In genomic region chr11:46808804-46809431, GRCh38 we compare ENCODE assay signal across 8 cellular contexts. TPM values are rescaled to one million over a fixed set of nuclear protein-coding genes. Genes with fewer than 3 reads are reported as not detected.
DNase-seq lines count a peak whose midpoint lies in the region; ATAC-seq and TF ChIP-seq lines count a peak whose summit lies in the region.

No MANE protein-coding gene starts in this region.

- intact Hi-C loops in left ventricle myocardium inferior (cut with micrococcal nuclease): no loop called here
- intact Hi-C loops in right cardiac atrium (cut with DNase I): no loop called here
- intact Hi-C loops in OCI-LY7 (cut with micrococcal nuclease; ENCODE audit: unreplicated experiment): no loop called here
- intact Hi-C loops in activated naive CD4-positive, alpha-beta T cell treated with anti-CD3 and anti-CD28 coated beads for 36 hours (cut with micrococcal nuclease): loop anchor here (2.0 kb wide), 1 partner anchor 18 kb away; no protein-coding TSS in a partner anchor

- ATAC-seq in right cardiac atrium (no peak), GM21423 (IDR thresholded peaks at IDR 0.05; ENCODE audit: unreplicated experiment) (no peak)
- ATAC-seq in activated CD8-positive, alpha-beta T cell treated with anti-CD3 and anti-CD28 coated beads, Interleukin-2, amount 10 ng/mL, durations not matched to agents 7 days and 5 days: no peak

- peaks cover 51% of the 10 kb centered on the region for H3K36me3 Mint-ChIP-seq in activated CD8-positive, alpha-beta T cell treated with anti-CD3 and anti-CD28 coated beads, Interleukin-2, amount 10 ng/mL, durations not matched to agents 7 days and 5 days (ENCODE audit: low read depth)
- H3K36me3 Mint-ChIP-seq in activated naive CD4-positive, alpha-beta T cell treated with anti-CD3 and anti-CD28 coated beads for 36 hours (ENCODE audit: low read depth): peaks cover 39% of the 10 kb centered on the region

- peaks cover 20% of the 10 kb centered on the region for H3K4me1 Mint-ChIP-seq in activated CD8-positive, alpha-beta T cell treated with anti-CD3 and anti-CD28 coated beads, Interleukin-2, amount 10 ng/mL, durations not matched to agents 7 days and 5 days (ENCODE audit: low read depth)
- H3K4me1 Mint-ChIP-seq in activated naive CD4-positive, alpha-beta T cell treated with anti-CD3 and anti-CD28 coated beads for 36 hours (ENCODE audit: low read depth): peaks cover 4% of the 10 kb centered on the region

- BruUV-seq in OCI-LY7 (replicated peaks; lab: Mats Ljungman, UMichigan): no TSS peak

- H3K36me3 ChIP-seq in left ventricle myocardium inferior (peaks cover 56% of the 10 kb centered on the region), OCI-LY7 (ENCODE audit: insufficient read depth, low read length) (peaks cover 88% of the 10 kb centered on the region)

- no peaks in the 10 kb centered on the region for H3K27me3 ChIP-seq in left ventricle myocardium inferior (ENCODE audit: low read depth)
- no peaks in the 10 kb centered on the region for H3K27me3 ChIP-seq in right cardiac atrium (ENCODE audit: control insufficient read depth, insufficient read depth)

- H3K4me3 Mint-ChIP-seq in activated CD8-positive, alpha-beta T cell treated with anti-CD3 and anti-CD28 coated beads, Interleukin-2, amount 10 ng/mL, durations not matched to agents 7 days and 5 days: no peak overlapping the region
- no peak overlapping the region for H3K4me3 Mint-ChIP-seq in activated naive CD4-positive, alpha-beta T cell treated with anti-CD3 and anti-CD28 coated beads for 36 hours

- no peaks in the 10 kb centered on the region for H3K4me1 ChIP-seq in left ventricle myocardium inferior
- H3K4me1 ChIP-seq in right cardiac atrium (ENCODE audit: control insufficient read depth, insufficient read depth, low read length): no peaks in the 10 kb centered on the region
- H3K4me1 ChIP-seq in OCI-LY7 (ENCODE audit: insufficient read depth, low read length, poor library complexity, severe bottlenecking): no peaks in the 10 kb centered on the region

- H3K9me2 ChIP-seq in OCI-LY7 (ENCODE audit: insufficient read depth, low read length): no peaks in the 10 kb centered on the region

- H3K27ac Mint-ChIP-seq in activated CD8-positive, alpha-beta T cell treated with anti-CD3 and anti-CD28 coated beads, Interleukin-2, amount 10 ng/mL, durations not matched to agents 7 days and 5 days: no peak overlapping the region
- no peak overlapping the region for H3K27ac Mint-ChIP-seq in activated naive CD4-positive, alpha-beta T cell treated with anti-CD3 and anti-CD28 coated beads for 36 hours

- no peaks in the 10 kb centered on the region for H3K9me3 Mint-ChIP-seq in activated CD8-positive, alpha-beta T cell treated with anti-CD3 and anti-CD28 coated beads, Interleukin-2, amount 10 ng/mL, durations not matched to agents 7 days and 5 days (ENCODE audit: insufficient read depth)
- H3K9me3 Mint-ChIP-seq in activated naive CD4-positive, alpha-beta T cell treated with anti-CD3 and anti-CD28 coated beads for 36 hours: no peaks in the 10 kb centered on the region

- H2AFZ ChIP-seq in OCI-LY7 (ENCODE audit: low read length): no peak overlapping the region

- peak; percentile 36 for TF ChIP-seq CTCF in left ventricle myocardium inferior (IDR thresholded peaks at IDR 0.05; ENCODE audit: borderline replicate concordance)
- TF ChIP-seq CTCF in OCI-LY7 (conservative IDR thresholded peaks at IDR 0.05; ENCODE audit: low read length): peak; percentile 88

- H3K9me3 ChIP-seq in left ventricle myocardium inferior (replicated peaks) (no peaks in the 10 kb centered on the region), right cardiac atrium (ENCODE audit: control insufficient read depth, low read length) (no peaks in the 10 kb centered on the region), OCI-LY7 (ENCODE audit: low read length) (no peaks in the 10 kb centered on the region)

- CTCF ChIA-PET in OCI-LY7 (lab: Charles Lee; ENCODE audit: unreplicated experiment): interaction anchor here (0.6 kb wide), 1 partner anchor 117 kb away, joined by 3 read pairs; no protein-coding TSS in a partner anchor
- CTCF ChIA-PET in activated CD8-positive, alpha-beta T cell treated with anti-CD3 and anti-CD28 coated beads, Interleukin-2, amount 10 ng/mL, durations not matched to agents 7 days and 5 days (lab: Charles Lee): interaction anchor here (1.1 kb wide), 2 partner anchors 10 to 31 kb away, joined by 3 to 4 read pairs; no protein-coding TSS in a partner anchor
- CTCF ChIA-PET in activated naive CD4-positive, alpha-beta T cell treated with anti-CD3 and anti-CD28 coated beads for 36 hours (lab: Charles Lee): no interaction called here

- POLR2A ChIA-PET in OCI-LY7 (lab: Charles Lee): interaction anchor here (1.0 to 1.5 kb wide), 3 partner anchors 10 to 317 kb away, joined by 3 read pairs; no protein-coding TSS in a partner anchor
- POLR2A ChIA-PET in activated CD8-positive, alpha-beta T cell treated with anti-CD3 and anti-CD28 coated beads, Interleukin-2, amount 10 ng/mL, durations not matched to agents 7 days and 5 days (lab: Charles Lee): interaction anchor here (0.6 kb wide), 1 partner anchor 587 kb away, joined by 3 read pairs; no protein-coding TSS in a partner anchor

- DNase-seq in left ventricle myocardium inferior (no peak), right cardiac atrium (no peak), OCI-LY7 (ENCODE audit: low spot score) (peak; percentile 65), fibroblast of peridontal ligament (ENCODE audit: extremely low read depth) (peak; percentile 54), NCI-H1092 treated with DMSO at 0.1 percent for 48 hours (lab: John Stamatoyannopoulos, UW) (no peak)
- DNase-seq in activated CD8-positive, alpha-beta T cell treated with anti-CD3 and anti-CD28 coated beads, Interleukin-2, amount 10 ng/mL, durations not matched to agents 7 days and 5 days: no peak
- no peak for DNase-seq in activated naive CD4-positive, alpha-beta T cell treated with anti-CD3 and anti-CD28 coated beads for 36 hours

- no peak overlapping the region for H3K4me3 ChIP-seq in left ventricle myocardium inferior
- no peak overlapping the region for H3K4me3 ChIP-seq in right cardiac atrium (ENCODE audit: low read length)
- H3K4me3 ChIP-seq in OCI-LY7 (ENCODE audit: low read depth, low read length, poor library complexity, severe bottlenecking): no peak overlapping the region

- no peaks in the 10 kb centered on the region; the same call in 1 of the 2 replicates for H4K20me1 ChIP-seq in OCI-LY7 (ENCODE audit: insufficient read depth, low read length)

- WGBS in right cardiac atrium: 52% methylated on average over 3 of the region's 3 CpGs

- peaks cover 10% of the 10 kb centered on the region; the same call in 1 of the 2 replicates for H3K79me2 ChIP-seq in OCI-LY7 (ENCODE audit: insufficient read depth, low read depth, low read length)

- no peak overlapping the region for H3K4me2 ChIP-seq in OCI-LY7 (ENCODE audit: low read length)

- H3K27me3 Mint-ChIP-seq in activated CD8-positive, alpha-beta T cell treated with anti-CD3 and anti-CD28 coated beads, Interleukin-2, amount 10 ng/mL, durations not matched to agents 7 days and 5 days (ENCODE audit: low read depth): no peaks in the 10 kb centered on the region
- no peaks in the 10 kb centered on the region for H3K27me3 Mint-ChIP-seq in activated naive CD4-positive, alpha-beta T cell treated with anti-CD3 and anti-CD28 coated beads for 36 hours (ENCODE audit: low read depth)

- no peak overlapping the region for H3K27ac ChIP-seq in left ventricle myocardium inferior (replicated peaks)
- H3K27ac ChIP-seq in right cardiac atrium (ENCODE audit: low read length): no peak overlapping the region
- no peak overlapping the region for H3K27ac ChIP-seq in OCI-LY7 (ENCODE audit: low read depth, low read length, poor library complexity, severe bottlenecking)

RNA-seq across cellular contexts. Expression of gene CKAP5, which starts 37.2 kb away (rescaled TPM):
- 78.8 TPM for total RNA-seq in left ventricle myocardium inferior
- 10 to 100 TPM; 55.1 to 66.8 (median 65.0) TPM for total RNA-seq in right cardiac atrium
- polyA plus RNA-seq in right cardiac atrium: 20.6 TPM
- 146 and 161 TPM in 2 replicates for total RNA-seq in OCI-LY7 (2014; rRNA removed; shearing (Covaris generic))
- total RNA-seq in OCI-LY7 (2022): 243 and 275 TPM in 2 replicates
- 100 to 1,000 TPM; 174 to 176 TPM for total RNA-seq in activated CD8-positive, alpha-beta T cell treated with anti-CD3 and anti-CD28 coated beads, Interleukin-2, amount 10 ng/mL, durations not matched to agents 7 days and 5 days
- 100 to 1,000 TPM; 205 to 216 TPM for total RNA-seq in activated naive CD4-positive, alpha-beta T cell treated with anti-CD3 and anti-CD28 coated beads for 36 hours

Comparison
In these comparisons a context has a peak if more than half of its experiments do, and no peak if none do; other contexts are left out.
1. DNase-seq: peak in OCI-LY7 (single experiment) and fibroblast of peridontal ligament (single experiment); none in left ventricle myocardium inferior (single experiment), right cardiac atrium (0 of 3), NCI-H1092 treated with DMSO at 0.1 percent for 48 hours (single experiment), activated CD8-positive, alpha-beta T cell treated with anti-CD3 and anti-CD28 coated beads, Interleukin-2, amount 10 ng/mL, durations not matched to agents 7 days and 5 days (single experiment) and activated naive CD4-positive, alpha-beta T cell treated with anti-CD3 and anti-CD28 coated beads for 36 hours (single experiment).